ENCODE assay signal across 8 cellular contexts in genomic region chrX:46545111-46546005, GRCh38. TPM values are rescaled to one million over a fixed set of nuclear protein-coding genes. Genes with fewer than 3 reads are reported as not detected.
DNase-seq lines count a peak whose midpoint lies in the region; ATAC-seq and TF ChIP-seq lines count a peak whose summit lies in the region.

Gene ZNF674 (minus strand): TSS chrX:46545421. CDS start chrX:46542087, 3,334 bp downstream.

- H3K36me3 Mint-ChIP-seq in IgD-negative memory B cell = no peaks in the 10 kb centered on the region
- peaks cover 37% of the 10 kb centered on the region for H3K36me3 Mint-ChIP-seq in activated T-cell treated with anti-CD3 and anti-CD28 coated beads, Interleukin-2, amount 50 U/mL, for 24 hours (ENCODE audit: low read depth)

- H3K4me3 Mint-ChIP-seq in IgD-negative memory B cell = peak within 1 kb of the TSS; percentile 77 to 96 (median 93)
- H3K4me3 Mint-ChIP-seq in activated T-cell treated with anti-CD3 and anti-CD28 coated beads, Interleukin-2, amount 50 U/mL, for 24 hours = peak within 1 kb of the TSS; percentile 91

- H3K36me3 ChIP-seq in esophagus squamous epithelium = no peaks in the 10 kb centered on the region

- peaks cover 0 to 30% (median 5%) of the 10 kb centered on the region in 3 donors for H3K4me1 ChIP-seq in esophagus squamous epithelium

- H3K27ac ChIP-seq in esophagus squamous epithelium = peak within 1 kb of the TSS; percentile 88 to 93 (median 90)

- peak in 3 of 4 donors; percentile 25 to 68 (median 54) for TF ChIP-seq POLR2A in esophagus squamous epithelium (IDR thresholded peaks at IDR 0.05)

- H3K27me3 Mint-ChIP-seq in IgD-negative memory B cell = peaks cover 2% of the 10 kb centered on the region
- peaks cover 17% of the 10 kb centered on the region for H3K27me3 Mint-ChIP-seq in activated T-cell treated with anti-CD3 and anti-CD28 coated beads, Interleukin-2, amount 50 U/mL, for 24 hours

- intact Hi-C loops in esophagus squamous epithelium (cut with DNase I) = no loop called here

- DNase-seq in DMS53 treated with DMSO at 0.1 percent for 48 hours (lab: John Stamatoyannopoulos, UW; ENCODE audit: unreplicated experiment) (peak; percentile 86), OCI-M2 (lab: John Stamatoyannopoulos, UW; ENCODE audit: unreplicated experiment) (peak; percentile 72), esophagus squamous epithelium (lab: John Stamatoyannopoulos, UW) (peak; percentile 32), myocyte (ENCODE audit: low read depth) (peak; percentile 92)
- DNase-seq in activated T-cell treated with anti-CD3 and anti-CD28 coated beads, Interleukin-2, amount 50 U/mL, for 24 hours = peak; percentile 92
- DNase-seq in stimulated activated CD8-positive, alpha-beta memory T cell treated with anti-CD3 and anti-CD28 coated beads, Interleukin-7, amount 100 ng/mL, for 4 hours (ENCODE audit: low read depth in 2 of 2) = peak; percentile 89

- 4 to 38% methylated on average over 4 to 11 of the region's 57 CpGs for WGBS in esophagus squamous epithelium, 2 donors

- peak within 1 kb of the TSS; percentile 26 to 95 (median 75) for H3K27ac Mint-ChIP-seq in IgD-negative memory B cell
- peak within 1 kb of the TSS; percentile 97 for H3K27ac Mint-ChIP-seq in activated T-cell treated with anti-CD3 and anti-CD28 coated beads, Interleukin-2, amount 50 U/mL, for 24 hours

- peaks cover 4 to 13% (median 8%) of the 10 kb centered on the region in 3 donors for H3K4me1 Mint-ChIP-seq in IgD-negative memory B cell
- H3K4me1 Mint-ChIP-seq in activated T-cell treated with anti-CD3 and anti-CD28 coated beads, Interleukin-2, amount 50 U/mL, for 24 hours (ENCODE audit: low read depth) = peaks cover 38% of the 10 kb centered on the region

- H3K9me3 ChIP-seq in esophagus squamous epithelium = no peaks in the 10 kb centered on the region

- peak; percentile 83 for ATAC-seq in GM21576 (IDR thresholded peaks at IDR 0.05; ENCODE audit: unreplicated experiment)

- no peaks in the 10 kb centered on the region for H3K9me3 Mint-ChIP-seq in IgD-negative memory B cell
- no peaks in the 10 kb centered on the region for H3K9me3 Mint-ChIP-seq in activated T-cell treated with anti-CD3 and anti-CD28 coated beads, Interleukin-2, amount 50 U/mL, for 24 hours

- no peaks in the 10 kb centered on the region for H3K27me3 ChIP-seq in esophagus squamous epithelium

- TF ChIP-seq CTCF in esophagus squamous epithelium (IDR thresholded peaks at IDR 0.05) = peak in 5 of 6 experiments; percentile 16 to 48 (median 36)

- peak within 1 kb of the TSS; percentile 57 to 75 (median 67) for H3K4me3 ChIP-seq in esophagus squamous epithelium

RNA-seq across cellular contexts. Expression of gene ZNF674, which starts in this region (rescaled TPM):
- polyA plus RNA-seq in IgD-negative memory B cell = 0.23 TPM
- 1 to 10 TPM; 1.5 to 2.8 (median 2.4) TPM for total RNA-seq in esophagus squamous epithelium
- 1.7 and 2.9 TPM in 2 replicates for total RNA-seq in myocyte
- 4.0 TPM for polyA plus RNA-seq in myocyte (2012)

Comparison
In these comparisons a context has a peak if more than half of its experiments do, and no peak if none do; other contexts are left out.
1. Peak in every context shown above with its lines: DNase-seq, ATAC-seq, H3K4me3 ChIP-seq and H3K27ac ChIP-seq.
2. DNase-seq: peak in every context shown above with its lines; median percentile 92 in activated T-cell treated with anti-CD3 and anti-CD28 coated beads, Interleukin-2, amount 50 U/mL, for 24 hours; 92 in myocyte; 89 in stimulated activated CD8-positive, alpha-beta memory T cell treated with anti-CD3 and anti-CD28 coated beads, Interleukin-7, amount 100 ng/mL, for 4 hours; 86 in DMS53 treated with DMSO at 0.1 percent for 48 hours; 72 in OCI-M2; 32 in esophagus squamous epithelium.